ENCODE assay signal across 17 cellular contexts in the genomic region with DNA sequence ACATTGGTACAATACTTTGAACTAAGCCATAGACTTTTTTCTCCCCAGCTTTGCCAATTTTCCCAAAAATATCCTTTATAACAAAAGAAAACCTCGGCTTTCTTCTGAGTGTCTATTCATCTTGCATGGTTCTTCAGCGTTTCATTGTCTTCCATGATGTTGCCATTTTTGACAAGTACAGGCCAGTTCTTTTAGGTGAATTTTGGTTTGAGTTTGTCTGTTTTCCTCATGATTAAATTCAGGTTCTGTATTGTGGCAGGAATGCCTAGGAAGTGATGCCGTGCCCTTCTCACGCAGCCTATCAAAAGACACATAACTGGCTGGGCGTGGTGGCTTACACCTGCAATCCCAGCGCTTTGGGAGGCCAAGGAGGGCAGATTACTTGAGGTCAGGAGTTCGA. TPM values are rescaled to one million over a fixed set of nuclear protein-coding genes. Genes with fewer than 3 reads are reported as not detected.
"Had no signal": no experiment of that assay in that cellular context is flagged by ENCODE, and none has a peak within 500 bp of the region (broad histone marks: within the 10 kb centered on the region; RNA-seq: fewer than 3 reads in every experiment).

No MANE protein-coding gene starts in this region.

- H3K36me3 ChIP-seq: adrenal gland, SJCRH30 had no signal

- H3K27ac ChIP-seq: adrenal gland, SJCRH30 had no signal

- H3K27me3 ChIP-seq: adrenal gland, SJCRH30 had no signal

- H3K36me3 Mint-ChIP-seq: activated naive CD4-positive, alpha-beta T cell treated with anti-CD3 and anti-CD28 coated beads, Interleukin-2, amount 10 ng/mL, durations not matched to agents 7 days and 5 days; activated naive CD8-positive, alpha-beta T cell treated with anti-CD3 and anti-CD28 coated beads, Interleukin-2, amount 10 ng/mL, durations not matched to agents 7 days and 5 days had no signal

- H3K4me1 ChIP-seq: adrenal gland had no signal

- H3K9ac ChIP-seq: SK-N-SH had no signal

- DNase-seq: activated CD4-positive, alpha-beta T cell treated with anti-CD3 and anti-CD28 coated beads for 4 hours; activated CD8-positive, alpha-beta memory T cell treated with anti-CD3 and anti-CD28 coated beads, Interleukin-2, amount 50 U/mL, for 4 hours; activated CD8-positive, alpha-beta T cell treated with anti-CD3 and anti-CD28 coated beads for 36 hours; activated gamma-delta T cell treated with Interleukin-2 at 50 U/mL for 16 hours; activated naive CD4-positive, alpha-beta T cell treated with anti-CD3 and anti-CD28 coated beads, Interleukin-2, amount 10 ng/mL, durations not matched to agents 7 days and 5 days; activated naive CD8-positive, alpha-beta T cell treated with anti-CD3 and anti-CD28 coated beads, Interleukin-2, amount 10 ng/mL, durations not matched to agents 7 days and 5 days; activated T-cell treated with anti-CD3 and anti-CD28 coated beads, Interleukin-2, amount 50 U/mL, for 72 hours; adrenal gland; NCI-H187 treated with DMSO at 0.1 percent for 48 hours; NCI-H2081 treated with DMSO at 0.1 percent for 48 hours; NCI-H748 treated with DMSO at 0.1 percent for 48 hours; PC-3 had no signal

- H3K27ac Mint-ChIP-seq: activated CD8-positive, alpha-beta T cell treated with anti-CD3 and anti-CD28 coated beads for 36 hours; activated naive CD4-positive, alpha-beta T cell treated with anti-CD3 and anti-CD28 coated beads, Interleukin-2, amount 10 ng/mL, durations not matched to agents 7 days and 5 days; activated T-cell treated with anti-CD3 and anti-CD28 coated beads, Interleukin-2, amount 50 U/mL, for 72 hours; activated T-helper 2 cell treated with anti-CD3 and anti-CD28 coated beads, Interferon-gamma antibody, Interleukin-2, Interleukin-4, amounts not matched to agents 10 μg/mL and 5 μg/mL and 100 μg/mL, durations not matched to agents 14 hours and 24 hours and 36 hours had no signal

- H3K4me3 ChIP-seq: adrenal gland, SJCRH30 had no signal

- H3K9me3 Mint-ChIP-seq: activated CD8-positive, alpha-beta T cell treated with anti-CD3 and anti-CD28 coated beads for 36 hours; activated naive CD4-positive, alpha-beta T cell treated with anti-CD3 and anti-CD28 coated beads, Interleukin-2, amount 10 ng/mL, durations not matched to agents 7 days and 5 days; activated naive CD8-positive, alpha-beta T cell treated with anti-CD3 and anti-CD28 coated beads, Interleukin-2, amount 10 ng/mL, durations not matched to agents 7 days and 5 days; activated T-cell treated with anti-CD3 and anti-CD28 coated beads, Interleukin-2, amount 50 U/mL, for 72 hours; activated T-helper 2 cell treated with anti-CD3 and anti-CD28 coated beads, Interferon-gamma antibody, Interleukin-2, Interleukin-4, amounts not matched to agents 10 μg/mL and 5 μg/mL and 100 μg/mL, durations not matched to agents 14 hours and 24 hours and 36 hours had no signal

- H3K9me3 ChIP-seq: adrenal gland, SJCRH30, SK-N-SH had no signal

- FAIRE-seq: RCC 7860 had no signal

RNA-seq across cellular contexts. Expression of a gene that starts 7.6 kb away (rescaled TPM):
- total RNA-seq: activated CD8-positive, alpha-beta T cell treated with anti-CD3 and anti-CD28 coated beads for 36 hours; activated naive CD8-positive, alpha-beta T cell treated with anti-CD3 and anti-CD28 coated beads, Interleukin-2, amount 10 ng/mL, durations not matched to agents 7 days and 5 days; activated T-cell treated with anti-CD3 and anti-CD28 coated beads, Interleukin-2, amount 50 U/mL, for 72 hours; T-helper 1 cell treated with Interleukin-12 subunit alpha and Interleukin-12 subunit beta and Interleukin-4 antibody, amounts not matched to agents 30 ng/mL and 1 ng/mL, for 36 hours had no signal
